Comparison of ENCODE assay signal across 8 cellular contexts in the genomic region with DNA sequence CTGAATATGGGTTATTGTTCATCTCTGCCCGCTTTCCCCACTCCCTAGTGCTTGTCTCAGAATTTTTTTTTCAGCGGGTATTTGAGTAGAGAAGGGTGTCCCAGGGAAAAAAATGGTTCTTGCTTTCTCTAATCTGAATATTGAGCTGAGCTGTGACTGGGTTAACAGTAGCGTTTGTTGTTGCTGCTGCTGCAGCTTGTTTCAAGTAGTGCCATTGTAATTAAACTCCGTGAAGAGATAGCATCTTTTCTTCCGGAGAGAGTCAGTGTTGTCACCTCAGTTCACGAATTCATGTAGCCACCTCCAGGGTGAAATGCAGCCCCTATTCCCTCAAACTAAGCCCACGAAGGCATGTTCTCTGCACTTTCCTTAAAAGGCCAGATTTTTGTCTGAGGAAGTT. TPM values are rescaled to one million over a fixed set of nuclear protein-coding genes. Genes with fewer than 3 reads are reported as not detected.
DNase-seq lines count a peak whose midpoint lies in the region; ATAC-seq and TF ChIP-seq lines count a peak whose summit lies in the region.

No MANE protein-coding gene starts in this region.

- H3K9me3 ChIP-seq in Karpas-422 (ENCODE audit: low read length): no peaks in the 10 kb centered on the region
- no peaks in the 10 kb centered on the region for H3K9me3 ChIP-seq in lung (ENCODE audit: control insufficient read depth in 2 of 2, insufficient read depth in 1 of 2, low read length in 1 of 2)

- in situ Hi-C loops in Caki2 (cut with HindIII; ENCODE audit: low pct_unique_long_range_greater_than_20kb, low sequenced_read_pairs): no loop called here
- in situ Hi-C loops in astrocyte of the cerebellum (cut with HindIII; ENCODE audit: low sequenced_read_pairs): no loop called here

- H2AFZ ChIP-seq in Karpas-422 (ENCODE audit: low read length): no peak overlapping the region

- H3K27ac ChIP-seq in Karpas-422 (ENCODE audit: low read length) (no peak overlapping the region), lung (ENCODE audit: low read depth in 1 of 2, low read length in 1 of 2) (peak overlapping the region; percentile 100)

- H3K4me3 ChIP-seq in Karpas-422 (ENCODE audit: low read length) (no peak overlapping the region), astrocyte of the cerebellum (ENCODE audit: low read depth, low read length) (peak overlapping the region; percentile 85), lung (no peak overlapping the region)

- peak overlapping the region; percentile 85 for H3K27ac Mint-ChIP-seq in type B pancreatic cell

- DNase-seq in Caki2 (ENCODE audit: low read depth) (peak; percentile 26), Karpas-422 (no peak), astrocyte of the cerebellum (ENCODE audit: low read depth) (no peak), lung (ENCODE audit: low spot score) (no peak), type B pancreatic cell (ENCODE audit: extremely low spot score, unreplicated experiment) (no peak), cerebellum (ENCODE audit: low spot score) (no peak), COLO668 (lab: John Stamatoyannopoulos, UW; ENCODE audit: unreplicated experiment) (no peak)

- H3K27me3 ChIP-seq in Karpas-422 (ENCODE audit: low read length) (peaks cover 5% of the 10 kb centered on the region; the same call in 1 of the 2 replicates), lung (ENCODE audit: control insufficient read depth, insufficient read depth) (no peaks in the 10 kb centered on the region)

- H3K4me1 Mint-ChIP-seq in type B pancreatic cell (ENCODE audit: unreplicated experiment): peaks cover 32% of the 10 kb centered on the region

- peaks cover 39% of the 10 kb centered on the region for H3K4me1 ChIP-seq in Karpas-422 (ENCODE audit: low read length)
- H3K4me1 ChIP-seq in lung (ENCODE audit: control insufficient read depth in 2 of 2, insufficient read depth in 2 of 2, low read length in 2 of 2): peaks cover 7 to 9% of the 10 kb centered on the region in 2 donors

- H3K9me2 ChIP-seq in Karpas-422 (replicated peaks; ENCODE audit: insufficient read depth, low read length): no peaks in the 10 kb centered on the region

- H3K36me3 Mint-ChIP-seq in type B pancreatic cell: peaks cover 3% of the 10 kb centered on the region

- H3K9me3 Mint-ChIP-seq in type B pancreatic cell: no peaks in the 10 kb centered on the region

- H4K20me1 ChIP-seq in Karpas-422 (ENCODE audit: insufficient read depth, low read depth, low read length): peaks cover 25% of the 10 kb centered on the region

- H3K79me2 ChIP-seq in Karpas-422 (ENCODE audit: low read length): no peaks in the 10 kb centered on the region

- no peaks in the 10 kb centered on the region for H3K27me3 Mint-ChIP-seq in type B pancreatic cell

- no peak overlapping the region; the same call in 1 of the 2 replicates for H3K9ac ChIP-seq in Karpas-422 (ENCODE audit: low read length)

- no peaks in the 10 kb centered on the region for H3K36me3 ChIP-seq in Karpas-422 (ENCODE audit: insufficient read depth, low read length)
- H3K36me3 ChIP-seq in lung (ENCODE audit: control insufficient read depth in 2 of 2, insufficient read depth in 2 of 2, low read length in 2 of 2): peaks cover 0 to 1% of the 10 kb centered on the region in 2 donors

- peak overlapping the region; percentile 87 for H3K4me2 ChIP-seq in Karpas-422 (ENCODE audit: low read depth, low read length, poor library complexity, severe bottlenecking)

- peak overlapping the region; percentile 90 for H3K4me3 Mint-ChIP-seq in type B pancreatic cell

- TF ChIP-seq CTCF in astrocyte of the cerebellum (IDR thresholded peaks at IDR 0.05; ENCODE audit: low read depth, low read length, missing control alignments): no peak
- TF ChIP-seq CTCF in lung (IDR thresholded peaks at IDR 0.05; ENCODE audit: control extremely low read depth, extremely low read depth): no peak
- no peak for TF ChIP-seq CTCF in type B pancreatic cell (conservative IDR thresholded peaks at IDR 0.05)

- 6 to 11% methylated on average over 7 of the region's 7 CpGs for WGBS in lung, 2 donors

- ATAC-seq in lung (ENCODE audit: insufficient read depth, low FRiP score) (no peak), HG03354 (IDR thresholded peaks at IDR 0.05; ENCODE audit: poor library complexity, severe bottlenecking, unreplicated experiment) (no peak)

RNA-seq across cellular contexts. Expression of gene AAK1, which starts 1.5 kb away (rescaled TPM):
- 15.9 and 19.1 TPM in 2 replicates for total RNA-seq in Caki2 (2014; rRNA removed; shearing (Covaris generic); ENCODE audit: low replicate concordance)
- total RNA-seq in Karpas-422 (2014; rRNA removed; shearing (Covaris generic); ENCODE audit: low replicate concordance): 5.6 and 6.8 TPM in 2 replicates
- total RNA-seq in lung: 10 to 100 TPM; 44.6 to 56.2 TPM
- polyA plus RNA-seq in lung: 10 to 100 TPM in 1 of 2 donors, 1 to 10 TPM in 1; 10.0 to 10.1 TPM
- total RNA-seq in type B pancreatic cell (ENCODE audit: low replicate concordance): 45.5 and 50.3 TPM in 2 replicates
- total RNA-seq in cerebellum: 58.2 TPM
